28 cellular contexts compared by ENCODE assay signal in the genomic region with DNA sequence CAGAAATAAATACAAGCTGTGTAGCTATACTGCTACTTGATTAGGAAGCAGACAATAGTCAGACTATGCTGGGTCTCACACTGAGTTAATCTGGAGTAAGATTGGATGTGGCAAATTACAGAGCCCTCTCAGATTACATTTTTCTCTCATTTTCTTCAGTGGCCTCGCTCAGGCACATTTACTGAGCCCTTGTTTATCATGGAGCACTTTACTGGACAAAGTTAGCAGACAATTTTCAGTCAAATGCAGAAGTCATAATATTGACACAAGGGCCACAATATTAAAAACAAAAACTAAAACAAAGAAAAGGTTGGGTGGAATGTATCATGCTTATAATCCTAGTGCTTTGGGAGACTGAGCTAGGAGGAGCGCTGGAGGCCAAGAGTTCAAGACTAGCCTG.
"Had no signal": no experiment of that assay in that cellular context is flagged by ENCODE, and none has a peak within 500 bp of the region (broad histone marks: within the 10 kb centered on the region; RNA-seq: fewer than 3 reads in every experiment).

No MANE protein-coding gene starts in this region.

- H3K9me3 ChIP-seq: colonic mucosa, esophagus muscularis mucosa, esophagus squamous epithelium, gastrocnemius medialis, gastroesophageal sphincter, heart left ventricle, heart right ventricle had no signal

- H3K4me3 ChIP-seq: colonic mucosa, coronary artery, dorsolateral prefrontal cortex, esophagus muscularis mucosa, esophagus squamous epithelium, gastrocnemius medialis, gastroesophageal sphincter, heart left ventricle, heart right ventricle had no signal

- DNase-seq: colonic mucosa; cortex of kidney; dermis blood vessel endothelial cell; dorsolateral prefrontal cortex; effector CD4-positive, alpha-beta T cell; effector CD8-positive, alpha-beta T cell; effector memory CD4-positive, alpha-beta T cell; effector memory CD8-positive, alpha-beta T cell; erythroblast; esophagus squamous epithelium; foreskin fibroblast; foreskin keratinocyte; foreskin melanocyte; gastrocnemius medialis; glutamatergic neuron; head of caudate nucleus; heart left ventricle; heart right ventricle had no signal

- H3K4me3 Mint-ChIP-seq: dendritic cell treated with granulocyte-macrophage colony-stimulating factor and Interleukin-4, amounts not matched to agents 40 ng/mL and 50 ng/mL, for 4 days; effector memory CD8-positive, alpha-beta T cell had no signal

- FAIRE-seq: colon, endometrium, endothelial cell of umbilical vein, frontal cortex had no signal

- H3K27me3 Mint-ChIP-seq: dendritic cell treated with granulocyte-macrophage colony-stimulating factor and Interleukin-4, amounts not matched to agents 40 ng/mL and 50 ng/mL, for 4 days had no signal

- H3K27me3 ChIP-seq: colonic mucosa, esophagus muscularis mucosa, esophagus squamous epithelium, gastrocnemius medialis, gastroesophageal sphincter had no signal

- H3K27ac Mint-ChIP-seq: dendritic cell treated with granulocyte-macrophage colony-stimulating factor and Interleukin-4, amounts not matched to agents 40 ng/mL and 50 ng/mL, for 4 days; effector memory CD8-positive, alpha-beta T cell had no signal

- H3K9me3 Mint-ChIP-seq: dendritic cell treated with granulocyte-macrophage colony-stimulating factor and Interleukin-4, amounts not matched to agents 40 ng/mL and 50 ng/mL, for 4 days; effector memory CD8-positive, alpha-beta T cell had no signal

- H3K4me1 ChIP-seq: colonic mucosa, esophagus muscularis mucosa, esophagus squamous epithelium, foreskin keratinocyte, gastrocnemius medialis, gastroesophageal sphincter, heart left ventricle, heart right ventricle had no signal

- H3K27ac ChIP-seq: colonic mucosa, coronary artery, dorsolateral prefrontal cortex, epithelial cell of prostate, esophagus muscularis mucosa, esophagus squamous epithelium, foreskin keratinocyte, gastrocnemius medialis, gastroesophageal sphincter, heart left ventricle, heart right ventricle had no signal

- ATAC-seq: effector memory CD8-positive, alpha-beta T cell; esophagus mucosa; foreskin keratinocyte; gastrocnemius medialis; gastroesophageal sphincter; heart left ventricle; heart right ventricle had no signal

- H3K36me3 ChIP-seq: colonic mucosa, esophagus muscularis mucosa, esophagus squamous epithelium, gastrocnemius medialis, gastroesophageal sphincter, heart left ventricle, heart right ventricle had no signal
